In genomic region chr17:32491371-32492280, GRCh38 we compare ENCODE assay signal across 9 cellular contexts. TPM values are rescaled to one million over a fixed set of nuclear protein-coding genes. Genes with fewer than 3 reads are reported as not detected.
DNase-seq lines count a peak whose midpoint lies in the region; ATAC-seq and TF ChIP-seq lines count a peak whose summit lies in the region.
"Had no signal": no experiment of that assay in that cellular context is flagged by ENCODE, and none has a peak within 500 bp of the region (broad histone marks: within the 10 kb centered on the region; RNA-seq: fewer than 3 reads in every experiment).

No MANE protein-coding gene starts in this region.

- H3K14ac ChIP-seq in IMR-90 (replicated peaks; ENCODE audit: low read depth, low read length) = no peak overlapping the region; the same call in 1 of the 2 replicates

- no peak overlapping the region for H3K9ac ChIP-seq in IMR-90 (ENCODE audit: low read depth, low read length)
- H3K9ac ChIP-seq in neural progenitor cell = no peak overlapping the region

- POLR2A ChIA-PET in GM10248 (lab: Yijun Ruan, JAX) (interaction anchor here (0.5 to 1.6 kb wide), 5 partner anchors 20 to 67 kb away, joined by 3 to 6 read pairs (median 4); no protein-coding TSS in a partner anchor), IMR-90 (lab: Charles Lee; ENCODE audit: unreplicated experiment) (no interaction called here)

- CTCF ChIA-PET in GM10248 (lab: Yijun Ruan, JAX) (interaction anchor here (0.7 to 15.0 kb wide), 16 partner anchors 7 to 418 kb away, joined by 3 to 177 read pairs (median 5); partner anchors contain the start of gene PSMD11), IMR-90 (lab: Yijun Ruan, JAX) (interaction anchor here (0.6 kb wide), 1 partner anchor 26 kb away, joined by 3 read pairs; no protein-coding TSS in a partner anchor), Calu3 (lab: Charles Lee) (no interaction called here)

- no peaks in the 10 kb centered on the region for H3F3A ChIP-seq in neural progenitor cell (ENCODE audit: low read depth)

- no peak overlapping the region for H2AK5ac ChIP-seq in IMR-90 (ENCODE audit: low read depth, low read length)

- peaks cover 5% of the 10 kb centered on the region for H3K27me3 Mint-ChIP-seq in neural progenitor cell (ENCODE audit: insufficient read depth, low read depth)
- no peaks in the 10 kb centered on the region for H3K27me3 Mint-ChIP-seq in Calu3 (ENCODE audit: unreplicated experiment)

- no peak overlapping the region for H2BK15ac ChIP-seq in IMR-90 (ENCODE audit: low read depth, low read length)

- H3K36me3 ChIP-seq in IMR-90 (ENCODE audit: control insufficient read depth, insufficient read depth, low read length) (peaks cover 2% of the 10 kb centered on the region; the same call in 1 of the 2 replicates), neural progenitor cell (no peaks in the 10 kb centered on the region)

- H3K23ac ChIP-seq in IMR-90 (ENCODE audit: low read depth, low read length) = no peak overlapping the region

- no peak overlapping the region for H2BK120ac ChIP-seq in IMR-90 (ENCODE audit: low read depth, low read length)

- H4K20me1 ChIP-seq in IMR-90 (ENCODE audit: insufficient read depth, low read length) (peaks cover 4% of the 10 kb centered on the region; the same call in 1 of the 2 replicates), neural progenitor cell (ENCODE audit: low read depth) (peaks cover 36% of the 10 kb centered on the region)

- H4K8ac ChIP-seq in IMR-90 (ENCODE audit: low read depth in 2 of 2, low read length in 2 of 2) = no peak overlapping the region

- H3K4me2 ChIP-seq in IMR-90 (ENCODE audit: low read depth, low read length) (no peak overlapping the region), neural progenitor cell (no peak overlapping the region)

- WGBS in IMR-90 (ENCODE audit: extremely low coverage in 2 of 2, insufficient read length in 1 of 2), 2 experiments = 85% methylated on average over 11 of the region's 21 CpGs; no CpG with 5 or more reads in 1 of the 2 experiments

- H3K4me1 ChIP-seq in IMR-90 (ENCODE audit: control insufficient read depth, insufficient read depth, low read length) (peaks cover 8% of the 10 kb centered on the region), neural progenitor cell (peaks cover 27% of the 10 kb centered on the region)

- TF ChIP-seq RAD21 in IMR-90 (IDR thresholded peaks at IDR 0.05; ENCODE audit: low read length) = no peak

- no peak overlapping the region for H2BK5ac ChIP-seq in IMR-90 (ENCODE audit: low read depth, low read length, poor library complexity, severe bottlenecking)

- dilution Hi-C loops in IMR-90 (cut with HindIII; ENCODE audit: low sequenced_read_pairs, unreplicated experiment) = no loop called here

- H3K36me3 Mint-ChIP-seq in activated naive CD4-positive, alpha-beta T cell treated with anti-CD3 and anti-CD28 coated beads, Interleukin-2, amount 50 U/mL, for 72 hours = peaks cover 31% of the 10 kb centered on the region in 2 donors
- H3K36me3 Mint-ChIP-seq in neural progenitor cell (peaks cover 18% of the 10 kb centered on the region), Calu3 (ENCODE audit: insufficient read depth, unreplicated experiment) (peaks cover 15% of the 10 kb centered on the region)

- intact Hi-C loops in IMR-90 (cut with micrococcal nuclease) = no loop called here
- intact Hi-C loops in Calu3 (cut with micrococcal nuclease; ENCODE audit: unreplicated experiment) = no loop called here

- ATAC-seq in IMR-90 (ENCODE audit: low read depth) = no peak
- ATAC-seq in activated naive CD4-positive, alpha-beta T cell treated with anti-CD3 and anti-CD28 coated beads, Interleukin-2, amount 50 U/mL, for 72 hours = peak; percentile 31 to 56
- ATAC-seq in HG03139 (IDR thresholded peaks at IDR 0.05; ENCODE audit: unreplicated experiment) = no peak
- ATAC-seq: heart right ventricle had no signal

- peaks cover 14% of the 10 kb centered on the region for H3K9me1 ChIP-seq in IMR-90 (ENCODE audit: insufficient read depth, low read length)

- H2AK9ac ChIP-seq in IMR-90 (replicated peaks; ENCODE audit: low read depth, low read length, poor library complexity) = no peak overlapping the region

- H3K4me3 Mint-ChIP-seq in neural progenitor cell (no peak overlapping the region), Calu3 (ENCODE audit: low read depth, unreplicated experiment) (no peak overlapping the region)

- H4K91ac ChIP-seq in IMR-90 (ENCODE audit: insufficient read depth, low read depth, low read length) = no peak overlapping the region

- TF ChIP-seq POLR2A in IMR-90 (IDR thresholded peaks at IDR 0.05; ENCODE audit: low read depth, low read length) = no peak

- H3K9me3 ChIP-seq in IMR-90 (ENCODE audit: control insufficient read depth, insufficient read depth, low read length) (no peaks in the 10 kb centered on the region), neural progenitor cell (ENCODE audit: low read depth) (no peaks in the 10 kb centered on the region)
- H3K9me3 ChIP-seq: heart right ventricle had no signal

- peak overlapping the region; percentile 69 to 79 for H3K27ac Mint-ChIP-seq in activated naive CD4-positive, alpha-beta T cell treated with anti-CD3 and anti-CD28 coated beads, Interleukin-2, amount 50 U/mL, for 72 hours
- H3K27ac Mint-ChIP-seq in neural progenitor cell (peak overlapping the region; percentile 5), Calu3 (ENCODE audit: unreplicated experiment) (no peak overlapping the region)

- peak overlapping the region; percentile 57 for H2AFZ ChIP-seq in IMR-90 (replicated peaks; ENCODE audit: low read length, poor library complexity)
- H2AFZ ChIP-seq in neural progenitor cell (replicated peaks) = no peak overlapping the region

- BruUV-seq in IMR-90 (replicated peaks; lab: Mats Ljungman, UMichigan) = no TSS peak
- no TSS peak for BruUV-seq in Calu3 (replicated peaks; lab: Mats Ljungman, UMichigan)

- DNase-seq in GM10248 (ENCODE audit: extremely low spot score) (peak; percentile 68), IMR-90 (no peak), neural progenitor cell (ENCODE audit: low spot score) (no peak), Calu3 (no peak), NCI-H2081 treated with DMSO at 0.1 percent for 48 hours (lab: John Stamatoyannopoulos, UW) (no peak), SHP77 (lab: John Stamatoyannopoulos, UW) (no peak)
- DNase-seq in activated naive CD4-positive, alpha-beta T cell treated with anti-CD3 and anti-CD28 coated beads, Interleukin-2, amount 50 U/mL, for 72 hours (ENCODE audit: low spot score in 2 of 2) = peak in 1 of 2 donors; percentile 33
- DNase-seq: heart right ventricle had no signal

- peaks cover 31% of the 10 kb centered on the region for H3K79me2 ChIP-seq in neural progenitor cell (ENCODE audit: low read depth)

- peaks cover 58% of the 10 kb centered on the region for H3K4me1 Mint-ChIP-seq in neural progenitor cell
- H3K4me1 Mint-ChIP-seq in Calu3 (ENCODE audit: low read depth, unreplicated experiment) = peaks cover 10% of the 10 kb centered on the region

- H3K27ac ChIP-seq in IMR-90 (ENCODE audit: insufficient read depth, low read length) = no peak overlapping the region
- no peak overlapping the region for H3K27ac ChIP-seq in neural progenitor cell

- in situ Hi-C loops in IMR-90 (cut with MboI; ENCODE audit: low sequenced_read_pairs) = loop anchor here (25.0 kb wide), 1 partner anchor 271 kb away; no protein-coding TSS in a partner anchor

- TF ChIP-seq CTCF in GM10248 (IDR thresholded peaks at IDR 0.05; ENCODE audit: control extremely low read depth, extremely low read depth, low read depth, missing control alignments) = no peak
- TF ChIP-seq CTCF in IMR-90 (conservative IDR thresholded peaks at IDR 0.05; ENCODE audit: low read depth, low read length) = no peak
- TF ChIP-seq CTCF in neural progenitor cell (IDR thresholded peaks at IDR 0.05) = no peak
- TF ChIP-seq CTCF in Calu3 (IDR thresholded peaks at IDR 0.05; ENCODE audit: unreplicated experiment) = no peak

- H3K18ac ChIP-seq in IMR-90 (ENCODE audit: low read depth, low read length) = no peak overlapping the region

- no peak overlapping the region for H2BK20ac ChIP-seq in IMR-90 (ENCODE audit: low read depth, low read length)

- peaks cover 0 to 6% of the 10 kb centered on the region in 2 experiments; a peak in 2 of 4 replicates for H3K79me1 ChIP-seq in IMR-90 (ENCODE audit: low read depth in 1 of 2, low read length in 2 of 2)

- H3K4me3 ChIP-seq in IMR-90 (ENCODE audit: insufficient read depth, low read depth, low read length) = no peak overlapping the region
- H3K4me3 ChIP-seq in neural progenitor cell = no peak overlapping the region
- H3K4me3 ChIP-seq: heart right ventricle had no signal

- H3K9me3 Mint-ChIP-seq in activated naive CD4-positive, alpha-beta T cell treated with anti-CD3 and anti-CD28 coated beads, Interleukin-2, amount 50 U/mL, for 72 hours = no peaks in the 10 kb centered on the region
- no peaks in the 10 kb centered on the region for H3K9me3 Mint-ChIP-seq in neural progenitor cell
- H3K9me3 Mint-ChIP-seq in Calu3 (ENCODE audit: low read depth, unreplicated experiment) = no peaks in the 10 kb centered on the region

- no peaks in the 10 kb centered on the region for H3K27me3 ChIP-seq in IMR-90 (ENCODE audit: control insufficient read depth, insufficient read depth, low read length)
- H3K27me3 ChIP-seq in neural progenitor cell = no peaks in the 10 kb centered on the region
- H3K27me3 ChIP-seq: heart right ventricle had no signal

- no peak overlapping the region for H3K56ac ChIP-seq in IMR-90 (ENCODE audit: extremely low read depth, insufficient read depth, low read length)

- H4K5ac ChIP-seq in IMR-90 (ENCODE audit: low read depth, low read length) = no peak overlapping the region

- no peak overlapping the region for H3K4ac ChIP-seq in IMR-90 (ENCODE audit: low read depth, low read length)

TF ChIP-seq in IMR-90, 13 proteins besides CTCF, POLR2A, EP300 and RAD21 (continues in another document):
- no peak for TF ChIP-seq MAFK (IDR thresholded peaks at IDR 0.05; ENCODE audit: low read depth, low read length)
- no peak for TF ChIP-seq CEBPB (IDR thresholded peaks at IDR 0.05; ENCODE audit: low read depth, low read length)
- TF ChIP-seq CHD1 (IDR thresholded peaks at IDR 0.05; ENCODE audit: low read depth, low read length) = no peak
- no peak for TF ChIP-seq RFX5 (IDR thresholded peaks at IDR 0.05; ENCODE audit: low read depth, low read length)

RNA-seq across cellular contexts. Expression of gene CDK5R1, which starts 4.8 kb away (rescaled TPM):
- total RNA-seq in IMR-90 (2012; rRNA removed) = 0.36 and 0.56 TPM in 2 replicates
- polyA plus RNA-seq in IMR-90 (2012; rRNA removed) = 0.67 and 0.74 TPM in 2 replicates
- polyA plus RNA-seq in IMR-90 (2012; cell fraction: cytosol; rRNA removed) = 0.35 and 0.46 TPM in 2 replicates
- polyA plus RNA-seq in IMR-90 (2012; cell fraction: nucleus; rRNA removed; ENCODE audit: low replicate concordance) = 1.4 and 1.8 TPM in 2 replicates
- total RNA-seq in activated naive CD4-positive, alpha-beta T cell treated with anti-CD3 and anti-CD28 coated beads, Interleukin-2, amount 50 U/mL, for 72 hours = 10 to 100 TPM; 12.4 to 15.6 TPM
- 6.9 and 8.8 TPM in 2 replicates for total RNA-seq in neural progenitor cell (ENCODE audit: low replicate concordance)
- 4.0 and 4.3 TPM in 2 replicates for total RNA-seq in Calu3 (2022)

RNA-seq across cellular contexts. Expression of gene PSMD11, which starts 47.3 kb away (rescaled TPM):
- 68.0 and 85.9 TPM in 2 replicates for total RNA-seq in IMR-90 (2012; rRNA removed)
- polyA plus RNA-seq in IMR-90 (2012; rRNA removed) = 63.4 and 64.7 TPM in 2 replicates
- 27.3 and 44.4 TPM in 2 replicates for polyA plus RNA-seq in IMR-90 (2012; cell fraction: cytosol; rRNA removed)
- polyA plus RNA-seq in IMR-90 (2012; cell fraction: nucleus; rRNA removed; ENCODE audit: low replicate concordance) = 22.8 and 69.6 TPM in 2 replicates
- 100 to 1,000 TPM; 119 to 162 TPM for total RNA-seq in activated naive CD4-positive, alpha-beta T cell treated with anti-CD3 and anti-CD28 coated beads, Interleukin-2, amount 50 U/mL, for 72 hours
- 74.5 and 101 TPM in 2 replicates for total RNA-seq in neural progenitor cell (ENCODE audit: low replicate concordance)
- total RNA-seq in Calu3 (2022) = 152 and 167 TPM in 2 replicates

Comparison
In these comparisons a context has a peak if more than half of its experiments do, and no peak if none do; other contexts are left out.
1. ATAC-seq: peak in activated naive CD4-positive, alpha-beta T cell treated with anti-CD3 and anti-CD28 coated beads, Interleukin-2, amount 50 U/mL, for 72 hours (2 of 2); none in IMR-90 (single experiment) and HG03139 (single experiment).